In genomic region chrX:54808109-54808604, GRCh38 we compare ENCODE assay signal across 8 cellular contexts. TPM values are rescaled to one million over a fixed set of nuclear protein-coding genes. Genes with fewer than 3 reads are reported as not detected.
A peak's percentile ranks its signal among the peaks of the same experiment; 100 is the strongest.
DNase-seq lines count a peak whose midpoint lies in the region; ATAC-seq and TF ChIP-seq lines count a peak whose summit lies in the region.

No MANE protein-coding gene starts in this region.

- peaks cover 0 to 6% (median 2%) of the 10 kb centered on the region in 4 donors for H3K4me1 ChIP-seq in right lobe of liver

- no peak for TF ChIP-seq CTCF in VCaP (conservative IDR thresholded peaks at IDR 0.05)
- TF ChIP-seq CTCF in right lobe of liver (IDR thresholded peaks at IDR 0.05), result no peak

- ATAC-seq in GM21786 (IDR thresholded peaks at IDR 0.05; ENCODE audit: unreplicated experiment), result peak; percentile 28
- peak; percentile 62 to 69 (median 66) for ATAC-seq in right lobe of liver

- H3K4me3 ChIP-seq in MG63 (peak overlapping the region; percentile 63), right lobe of liver (peak overlapping the region; percentile 64 to 70 (median 65))

- intact Hi-C loops in right lobe of liver (cut with DNase I), result no loop called here

- H3K27me3 ChIP-seq in MG63, result no peaks in the 10 kb centered on the region
- H3K27me3 ChIP-seq in right lobe of liver, result no peaks in the 10 kb centered on the region

- peak overlapping the region; percentile 90 for H3K27ac ChIP-seq in VCaP
- H3K27ac ChIP-seq in right lobe of liver, result peak overlapping the region; percentile 65 to 79 (median 72)

- DNase-seq in G401 (ENCODE audit: low spot score), result peak; percentile 77
- DNase-seq in MG63, result peak; percentile 49
- peak; percentile 12 for DNase-seq in cortex of kidney (lab: John Stamatoyannopoulos, UW)
- DNase-seq in right lobe of liver, result peak; percentile 51 to 69 (median 68)
- DNase-seq in stimulated activated CD4-positive, alpha-beta T cell treated with anti-CD3 and anti-CD28 coated beads, TNF-alpha, amount 100 ng/mL, for 24 hours (ENCODE audit: low read depth in 3 of 3), result peak in 2 of 3 experiments; percentile 21 to 23
- DNase-seq in dedifferentiated amniotic fluid mesenchymal stem cell (ENCODE audit: extremely low spot score), result no peak

- no peak for TF ChIP-seq POLR2A in right lobe of liver (IDR thresholded peaks at IDR 0.05)

- H3K9me3 ChIP-seq in MG63 (no peaks in the 10 kb centered on the region), right lobe of liver (no peaks in the 10 kb centered on the region)

- WGBS in right lobe of liver (ENCODE audit: insufficient coverage, low coverage, low lambda C conversion rate, missing lambda C conversion rate), result 42% methylated on average over 20 of the region's 23 CpGs

- in situ Hi-C loops in G401 (cut with HindIII; ENCODE audit: low sequenced_read_pairs), result no loop called here

- H3K36me3 ChIP-seq in MG63 (peaks cover 7% of the 10 kb centered on the region), right lobe of liver (peaks cover 0 to 9% (median 0%) of the 10 kb centered on the region in 4 donors)

RNA-seq across cellular contexts. Expression of gene MAGED2, which starts 0.6 kb away (rescaled TPM):
- total RNA-seq in G401 (2014; rRNA removed; shearing (Covaris generic)), result 214 and 252 TPM in 2 replicates
- total RNA-seq in MG63 (2014; rRNA removed; shearing (Covaris generic); ENCODE audit: low replicate concordance), result 161 and 170 TPM in 2 replicates
- 10 to 100 TPM; 24.2 to 57.2 (median 38.7) TPM for total RNA-seq in right lobe of liver

RNA-seq across cellular contexts. Expression of gene ITIH6, which starts 10.1 kb away (rescaled TPM):
- not detected in 2 replicates for total RNA-seq in G401 (2014; rRNA removed; shearing (Covaris generic))
- not detected in 2 replicates for total RNA-seq in MG63 (2014; rRNA removed; shearing (Covaris generic); ENCODE audit: low replicate concordance)
- total RNA-seq in right lobe of liver, result not detected
